ENCODE assay signal across 1 cellular context in genomic region chr17:69047368-69048263, GRCh38.
TF ChIP-seq lines count a peak whose summit lies in the region.

No MANE protein-coding gene starts in this region.

TF ChIP-seq in HEK293, 187 proteins besides CTCF, POLR2A, EP300 and RAD21 (continued from another document):
- no peak for TF ChIP-seq ELK4 (IDR thresholded peaks at IDR 0.05; ENCODE audit: borderline replicate concordance, low read depth, low read length)
- no peak for TF ChIP-seq ZFP3 (tag by site-specific recombination; IDR thresholded peaks at IDR 0.05; ENCODE audit: low read depth)
- TF ChIP-seq SETDB1 (IDR thresholded peaks at IDR 0.05; ENCODE audit: insufficient read length, low read length): peak; percentile 14
- no peak for TF ChIP-seq ZNF394 (tag by site-specific recombination; IDR thresholded peaks at IDR 0.05; ENCODE audit: borderline replicate concordance)
- TF ChIP-seq TRIM28 (IDR thresholded peaks at IDR 0.05; ENCODE audit: borderline replicate concordance, low read length): peak; percentile 21; the same call in 1 of the 2 replicates
- no peak for TF ChIP-seq ZNF521 (tag by site-specific recombination; IDR thresholded peaks at IDR 0.05)
- no peak for TF ChIP-seq TCF7L2 (IDR thresholded peaks at IDR 0.05; ENCODE audit: borderline replicate concordance, low read depth, low read length)
- no peak for TF ChIP-seq PBX3 (CRISPR knock-in tag; IDR thresholded peaks at IDR 0.05)
- TF ChIP-seq ZNF501 (tag by site-specific recombination; IDR thresholded peaks at IDR 0.05): no peak
- peak; percentile 15; the same call in 1 of the 2 replicates for TF ChIP-seq ZBTB20 (tag by site-specific recombination; IDR thresholded peaks at IDR 0.05)
- TF ChIP-seq ZNF2 (tag by site-specific recombination; IDR thresholded peaks at IDR 0.05): no peak
- TF ChIP-seq ZNF654 (tag by site-specific recombination; IDR thresholded peaks at IDR 0.05; ENCODE audit: low read depth): no peak
- TF ChIP-seq GLI4 (tag by site-specific recombination; IDR thresholded peaks at IDR 0.05): no peak
- no peak for TF ChIP-seq ZNF211 (tag by site-specific recombination; IDR thresholded peaks at IDR 0.05; ENCODE audit: low read depth)
- TF ChIP-seq ZNF580 (tag by site-specific recombination; IDR thresholded peaks at IDR 0.05): no peak
- TF ChIP-seq ZNF830 (tag by site-specific recombination; IDR thresholded peaks at IDR 0.05; ENCODE audit: low read depth): no peak
- TF ChIP-seq ZBTB17 (tag by site-specific recombination; IDR thresholded peaks at IDR 0.05): peak; percentile 54; the same call in 1 of the 2 replicates
- TF ChIP-seq ZNF548 (tag by site-specific recombination; IDR thresholded peaks at IDR 0.05): no peak
- no peak for TF ChIP-seq ZSCAN5A (tag by site-specific recombination; IDR thresholded peaks at IDR 0.05)
- no peak for TF ChIP-seq PATZ1 (tag by site-specific recombination; IDR thresholded peaks at IDR 0.05)
- TF ChIP-seq ZNF140 (tag by site-specific recombination; IDR thresholded peaks at IDR 0.05): no peak
- no peak for TF ChIP-seq ZNF596 (tag by site-specific recombination; IDR thresholded peaks at IDR 0.05)
- TF ChIP-seq, protein P1, sequence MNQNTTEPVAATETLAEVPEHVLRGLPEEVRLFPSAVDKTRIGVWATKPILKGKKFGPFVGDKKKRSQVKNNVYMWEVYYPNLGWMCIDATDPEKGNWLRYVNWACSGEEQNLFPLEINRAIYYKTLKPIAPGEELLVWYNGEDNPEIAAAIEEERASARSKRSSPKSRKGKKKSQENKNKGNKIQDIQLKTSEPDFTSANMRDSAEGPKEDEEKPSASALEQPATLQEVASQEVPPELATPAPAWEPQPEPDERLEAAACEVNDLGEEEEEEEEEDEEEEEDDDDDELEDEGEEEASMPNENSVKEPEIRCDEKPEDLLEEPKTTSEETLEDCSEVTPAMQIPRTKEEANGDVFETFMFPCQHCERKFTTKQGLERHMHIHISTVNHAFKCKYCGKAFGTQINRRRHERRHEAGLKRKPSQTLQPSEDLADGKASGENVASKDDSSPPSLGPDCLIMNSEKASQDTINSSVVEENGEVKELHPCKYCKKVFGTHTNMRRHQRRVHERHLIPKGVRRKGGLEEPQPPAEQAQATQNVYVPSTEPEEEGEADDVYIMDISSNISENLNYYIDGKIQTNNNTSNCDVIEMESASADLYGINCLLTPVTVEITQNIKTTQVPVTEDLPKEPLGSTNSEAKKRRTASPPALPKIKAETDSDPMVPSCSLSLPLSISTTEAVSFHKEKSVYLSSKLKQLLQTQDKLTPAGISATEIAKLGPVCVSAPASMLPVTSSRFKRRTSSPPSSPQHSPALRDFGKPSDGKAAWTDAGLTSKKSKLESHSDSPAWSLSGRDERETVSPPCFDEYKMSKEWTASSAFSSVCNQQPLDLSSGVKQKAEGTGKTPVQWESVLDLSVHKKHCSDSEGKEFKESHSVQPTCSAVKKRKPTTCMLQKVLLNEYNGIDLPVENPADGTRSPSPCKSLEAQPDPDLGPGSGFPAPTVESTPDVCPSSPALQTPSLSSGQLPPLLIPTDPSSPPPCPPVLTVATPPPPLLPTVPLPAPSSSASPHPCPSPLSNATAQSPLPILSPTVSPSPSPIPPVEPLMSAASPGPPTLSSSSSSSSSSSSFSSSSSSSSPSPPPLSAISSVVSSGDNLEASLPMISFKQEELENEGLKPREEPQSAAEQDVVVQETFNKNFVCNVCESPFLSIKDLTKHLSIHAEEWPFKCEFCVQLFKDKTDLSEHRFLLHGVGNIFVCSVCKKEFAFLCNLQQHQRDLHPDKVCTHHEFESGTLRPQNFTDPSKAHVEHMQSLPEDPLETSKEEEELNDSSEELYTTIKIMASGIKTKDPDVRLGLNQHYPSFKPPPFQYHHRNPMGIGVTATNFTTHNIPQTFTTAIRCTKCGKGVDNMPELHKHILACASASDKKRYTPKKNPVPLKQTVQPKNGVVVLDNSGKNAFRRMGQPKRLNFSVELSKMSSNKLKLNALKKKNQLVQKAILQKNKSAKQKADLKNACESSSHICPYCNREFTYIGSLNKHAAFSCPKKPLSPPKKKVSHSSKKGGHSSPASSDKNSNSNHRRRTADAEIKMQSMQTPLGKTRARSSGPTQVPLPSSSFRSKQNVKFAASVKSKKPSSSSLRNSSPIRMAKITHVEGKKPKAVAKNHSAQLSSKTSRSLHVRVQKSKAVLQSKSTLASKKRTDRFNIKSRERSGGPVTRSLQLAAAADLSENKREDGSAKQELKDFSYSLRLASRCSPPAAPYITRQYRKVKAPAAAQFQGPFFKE (tag by site-specific recombination; IDR thresholded peaks at IDR 0.05; ENCODE audit: borderline replicate concordance): no peak
- TF ChIP-seq, protein P2, sequence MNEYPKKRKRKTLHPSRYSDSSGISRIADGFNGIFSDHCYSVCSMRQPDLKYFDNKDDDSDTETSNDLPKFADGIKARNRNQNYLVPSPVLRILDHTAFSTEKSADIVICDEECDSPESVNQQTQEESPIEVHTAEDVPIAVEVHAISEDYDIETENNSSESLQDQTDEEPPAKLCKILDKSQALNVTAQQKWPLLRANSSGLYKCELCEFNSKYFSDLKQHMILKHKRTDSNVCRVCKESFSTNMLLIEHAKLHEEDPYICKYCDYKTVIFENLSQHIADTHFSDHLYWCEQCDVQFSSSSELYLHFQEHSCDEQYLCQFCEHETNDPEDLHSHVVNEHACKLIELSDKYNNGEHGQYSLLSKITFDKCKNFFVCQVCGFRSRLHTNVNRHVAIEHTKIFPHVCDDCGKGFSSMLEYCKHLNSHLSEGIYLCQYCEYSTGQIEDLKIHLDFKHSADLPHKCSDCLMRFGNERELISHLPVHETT (tag by site-specific recombination; IDR thresholded peaks at IDR 0.05): no peak
